In genomic region chr7:100088621-100089457, GRCh38 we compare ENCODE assay signal across 8 cellular contexts. TPM values are rescaled to one million over a fixed set of nuclear protein-coding genes. Genes with fewer than 3 reads are reported as not detected.
DNase-seq lines count a peak whose midpoint lies in the region; ATAC-seq and TF ChIP-seq lines count a peak whose summit lies in the region.

Gene COPS6, plus strand, starts transcription at chr7:100088969. Its CDS starts 22 bp downstream, at chr7:100088991.

- peak; percentile 43 for ATAC-seq in GM21367 (IDR thresholded peaks at IDR 0.05; ENCODE audit: unreplicated experiment)

- H3K4me3 ChIP-seq in NB4 (ENCODE audit: low read depth, low read length) (peak within 1 kb of the TSS; percentile 94), right atrium auricular region (peak within 1 kb of the TSS; percentile 83 to 94)

- peak; percentile 88 for DNase-seq in CD1c-positive myeloid dendritic cell (ENCODE audit: extremely low spot score)
- DNase-seq in NB4 (ENCODE audit: low read depth), result peak; percentile 92
- DNase-seq in T-helper 2 cell, result peak; percentile 81 to 89 (median 82)
- peak; percentile 7 to 84 (median 70) for DNase-seq in anterior cingulate cortex (lab: John Stamatoyannopoulos, UW)
- DNase-seq in right atrium auricular region (ENCODE audit: low spot score), result peak; percentile 78
- no peak for DNase-seq in pulmonary artery endothelial cell (ENCODE audit: low read depth, low spot score)
- DNase-seq in ureter (ENCODE audit: low spot score), result peak; percentile 87

- peak within 1 kb of the TSS; percentile 85 to 90 for H3K27ac ChIP-seq in right atrium auricular region

- peaks cover 0 to 17% of the 10 kb centered on the region in 2 donors for H3K4me1 ChIP-seq in right atrium auricular region

- no peaks in the 10 kb centered on the region for H3K9me3 ChIP-seq in right atrium auricular region

- TF ChIP-seq POLR2A in NB4 (IDR thresholded peaks at IDR 0.05; ENCODE audit: extremely low read depth, insufficient read length), result peak; percentile 98

- no peaks in the 10 kb centered on the region for H3K27me3 ChIP-seq in right atrium auricular region

- TF ChIP-seq CTCF in NB4 (IDR thresholded peaks at IDR 0.05; ENCODE audit: low read depth, low read length) (no peak), right atrium auricular region (IDR thresholded peaks at IDR 0.05) (peak in 1 of 2 donors; percentile 18)

- H3K36me3 ChIP-seq in right atrium auricular region, result peaks cover 37% of the 10 kb centered on the region

RNA-seq across cellular contexts. Expression of gene COPS6, which starts in this region (rescaled TPM):
- 10 to 100 TPM; 46.7 to 64.2 TPM for total RNA-seq in right atrium auricular region
- total RNA-seq in pulmonary artery endothelial cell, result 147 and 157 TPM in 2 replicates
- 121 TPM for total RNA-seq in ureter
